Comparison of ENCODE assay signal across 1 cellular context in genomic region chr6:88985901-88986300, GRCh38.
TF ChIP-seq lines count a peak whose summit lies in the region.

No MANE protein-coding gene starts in this region.

TF ChIP-seq in HepG2, 621 proteins besides CTCF, POLR2A, EP300 and RAD21 (continued from another document and continues in another):
- TF ChIP-seq AHDC1 (CRISPR knock-in tag; IDR thresholded peaks at IDR 0.05; ENCODE audit: borderline replicate concordance) (peak; percentile 92), ZNF276 (CRISPR knock-in tag; IDR thresholded peaks at IDR 0.05; ENCODE audit: low read depth) (no peak), CBFB (CRISPR knock-in tag; IDR thresholded peaks at IDR 0.05) (no peak), ERF (CRISPR knock-in tag; IDR thresholded peaks at IDR 0.05) (peak; percentile 14; the same call in 1 of the 2 replicates), ZNF44 (CRISPR knock-in tag; IDR thresholded peaks at IDR 0.05) (no peak), ZGPAT (CRISPR knock-in tag; IDR thresholded peaks at IDR 0.05) (peak; percentile 77), ZSCAN25 (CRISPR knock-in tag; IDR thresholded peaks at IDR 0.05) (peak; percentile 80; the same call in 1 of the 2 replicates), ZNF772 (CRISPR knock-in tag; IDR thresholded peaks at IDR 0.05) (0 out of 2 replicates have a peak, but pooled peaks have one; percentile 24), ZNF614 (CRISPR knock-in tag; IDR thresholded peaks at IDR 0.05; ENCODE audit: borderline replicate concordance) (0 out of 2 replicates have a peak, but pooled peaks have one; percentile 20), SP5 (CRISPR knock-in tag; IDR thresholded peaks at IDR 0.05; ENCODE audit: borderline replicate concordance, low read depth) (peak; percentile 89), FOXK1 (CRISPR knock-in tag; IDR thresholded peaks at IDR 0.05; ENCODE audit: borderline replicate concordance, low read depth) (peak; percentile 86; the same call in 1 of the 2 replicates), KLF6 (CRISPR knock-in tag; IDR thresholded peaks at IDR 0.05) (no peak), PHF20 (CRISPR knock-in tag; IDR thresholded peaks at IDR 0.05) (no peak), ZNF790 (CRISPR knock-in tag; IDR thresholded peaks at IDR 0.05; ENCODE audit: borderline replicate concordance) (no peak), BATF2 (CRISPR knock-in tag; IDR thresholded peaks at IDR 0.05) (no peak), ATRX (CRISPR knock-in tag; IDR thresholded peaks at IDR 0.05; ENCODE audit: borderline replicate concordance) (no peak), MBD4 (IDR thresholded peaks at IDR 0.05; ENCODE audit: borderline replicate concordance, low read length) (no peak), RCOR2 (CRISPR knock-in tag; IDR thresholded peaks at IDR 0.05) (no peak; the same call in 1 of the 2 replicates), ZNF672 (CRISPR knock-in tag; IDR thresholded peaks at IDR 0.05) (no peak), ZNF24 (IDR thresholded peaks at IDR 0.05) (no peak), POGZ (CRISPR knock-in tag; IDR thresholded peaks at IDR 0.05) (peak; percentile 75), RFX5 (IDR thresholded peaks at IDR 0.05; ENCODE audit: low read depth, low read length) (no peak), ZBTB7B (CRISPR knock-in tag; IDR thresholded peaks at IDR 0.05) (no peak), ZNF644 (CRISPR knock-in tag; IDR thresholded peaks at IDR 0.05; ENCODE audit: low read depth) (peak; percentile 64), DMAP1 (CRISPR knock-in tag; IDR thresholded peaks at IDR 0.05) (no peak), ZNF619 (CRISPR knock-in tag; IDR thresholded peaks at IDR 0.05) (no peak), CCAR2 (optimal IDR thresholded peaks at IDR 0.05; ENCODE audit: low read depth, low read length) (no peak), ZBTB43 (CRISPR knock-in tag; conservative IDR thresholded peaks at IDR 0.05) (peak; percentile 56; the same call in 1 of the 2 replicates), FOXA3 (CRISPR knock-in tag; IDR thresholded peaks at IDR 0.05) (peak; percentile 96), MED1 (CRISPR knock-in tag; IDR thresholded peaks at IDR 0.05) (peak; percentile 51), NR2C2 (CRISPR knock-in tag; IDR thresholded peaks at IDR 0.05; ENCODE audit: borderline replicate concordance) (no peak), ZNF724P (CRISPR knock-in tag; IDR thresholded peaks at IDR 0.05; ENCODE audit: borderline replicate concordance) (no peak), PTBP1 (IDR thresholded peaks at IDR 0.05; ENCODE audit: low read depth, low read length, poor library complexity, severe bottlenecking) (no peak)
- TF ChIP-seq, protein P1, sequence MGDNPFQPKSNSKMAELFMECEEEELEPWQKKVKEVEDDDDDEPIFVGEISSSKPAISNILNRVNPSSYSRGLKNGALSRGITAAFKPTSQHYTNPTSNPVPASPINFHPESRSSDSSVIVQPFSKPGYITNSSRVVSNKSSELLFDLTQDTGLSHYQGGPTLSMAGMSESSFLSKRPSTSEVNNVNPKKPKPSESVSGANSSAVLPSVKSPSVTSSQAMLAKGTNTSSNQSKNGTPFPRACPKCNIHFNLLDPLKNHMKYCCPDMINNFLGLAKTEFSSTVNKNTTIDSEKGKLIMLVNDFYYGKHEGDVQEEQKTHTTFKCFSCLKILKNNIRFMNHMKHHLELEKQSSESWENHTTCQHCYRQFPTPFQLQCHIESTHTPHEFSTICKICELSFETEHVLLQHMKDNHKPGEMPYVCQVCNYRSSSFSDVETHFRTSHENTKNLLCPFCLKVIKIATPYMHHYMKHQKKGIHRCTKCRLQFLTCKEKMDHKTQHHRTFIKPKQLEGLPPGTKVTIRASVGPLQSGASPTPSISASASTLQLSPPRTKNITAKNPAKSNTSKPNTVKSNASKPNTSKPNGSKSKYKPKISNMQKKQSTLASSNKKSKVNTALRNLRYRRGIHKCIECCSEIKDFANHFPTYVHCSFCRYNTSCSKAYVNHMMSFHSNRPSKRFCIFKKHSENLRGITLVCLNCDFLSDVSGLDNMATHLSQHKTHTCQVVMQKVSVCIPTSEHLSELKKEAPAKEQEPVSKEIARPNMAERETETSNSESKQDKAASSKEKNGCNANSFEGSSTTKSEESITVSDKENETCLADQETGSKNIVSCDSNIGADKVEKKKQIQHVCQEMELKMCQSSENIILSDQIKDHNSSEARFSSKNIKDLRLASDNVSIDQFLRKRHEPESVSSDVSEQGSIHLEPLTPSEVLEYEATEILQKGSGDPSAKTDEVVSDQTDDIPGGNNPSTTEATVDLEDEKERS (CRISPR knock-in tag; IDR thresholded peaks at IDR 0.05) = no peak
- TF ChIP-seq, protein P2, sequence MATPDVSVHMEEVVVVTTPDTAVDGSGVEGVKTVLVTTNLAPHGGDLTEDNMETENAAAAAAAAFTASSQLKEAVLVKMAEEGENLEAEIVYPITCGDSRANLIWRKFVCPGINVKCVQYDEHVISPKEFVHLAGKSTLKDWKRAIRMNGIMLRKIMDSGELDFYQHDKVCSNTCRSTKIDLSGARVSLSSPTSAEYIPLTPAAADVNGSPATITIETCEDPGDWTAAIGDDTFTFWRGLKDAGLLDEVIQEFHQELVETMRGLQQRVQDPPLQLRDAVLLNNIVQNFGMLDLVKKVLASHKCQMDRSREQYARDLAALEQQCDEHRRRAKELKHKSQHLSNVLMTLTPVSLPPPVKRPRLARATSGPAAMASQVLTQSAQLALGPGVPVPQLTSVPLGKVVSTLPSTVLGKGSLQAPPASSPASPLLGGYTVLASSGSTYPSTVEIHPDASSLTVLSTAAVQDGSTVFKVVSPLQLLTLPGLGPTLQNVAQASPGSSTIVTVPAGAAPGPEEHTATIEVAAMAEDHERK (CRISPR knock-in tag; IDR thresholded peaks at IDR 0.05; ENCODE audit: low read depth) = no peak
- TF ChIP-seq, protein P3, sequence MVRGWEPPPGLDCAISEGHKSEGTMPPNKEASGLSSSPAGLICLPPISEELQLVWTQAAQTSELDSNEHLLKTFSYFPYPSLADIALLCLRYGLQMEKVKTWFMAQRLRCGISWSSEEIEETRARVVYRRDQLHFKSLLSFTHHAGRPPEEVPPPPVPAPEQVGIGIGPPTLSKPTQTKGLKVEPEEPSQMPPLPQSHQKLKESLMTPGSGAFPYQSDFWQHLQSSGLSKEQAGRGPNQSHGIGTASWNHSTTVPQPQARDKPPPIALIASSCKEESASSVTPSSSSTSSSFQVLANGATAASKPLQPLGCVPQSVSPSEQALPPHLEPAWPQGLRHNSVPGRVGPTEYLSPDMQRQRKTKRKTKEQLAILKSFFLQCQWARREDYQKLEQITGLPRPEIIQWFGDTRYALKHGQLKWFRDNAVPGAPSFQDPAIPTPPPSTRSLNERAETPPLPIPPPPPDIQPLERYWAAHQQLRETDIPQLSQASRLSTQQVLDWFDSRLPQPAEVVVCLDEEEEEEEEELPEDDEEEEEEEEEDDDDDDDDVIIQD (CRISPR knock-in tag; IDR thresholded peaks at IDR 0.05; ENCODE audit: low read depth) = peak; percentile 86
- TF ChIP-seq, protein P4, sequence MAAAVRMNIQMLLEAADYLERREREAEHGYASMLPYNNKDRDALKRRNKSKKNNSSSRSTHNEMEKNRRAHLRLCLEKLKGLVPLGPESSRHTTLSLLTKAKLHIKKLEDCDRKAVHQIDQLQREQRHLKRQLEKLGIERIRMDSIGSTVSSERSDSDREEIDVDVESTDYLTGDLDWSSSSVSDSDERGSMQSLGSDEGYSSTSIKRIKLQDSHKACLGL (CRISPR knock-in tag; IDR thresholded peaks at IDR 0.05) = no peak
- TF ChIP-seq, protein P5, sequence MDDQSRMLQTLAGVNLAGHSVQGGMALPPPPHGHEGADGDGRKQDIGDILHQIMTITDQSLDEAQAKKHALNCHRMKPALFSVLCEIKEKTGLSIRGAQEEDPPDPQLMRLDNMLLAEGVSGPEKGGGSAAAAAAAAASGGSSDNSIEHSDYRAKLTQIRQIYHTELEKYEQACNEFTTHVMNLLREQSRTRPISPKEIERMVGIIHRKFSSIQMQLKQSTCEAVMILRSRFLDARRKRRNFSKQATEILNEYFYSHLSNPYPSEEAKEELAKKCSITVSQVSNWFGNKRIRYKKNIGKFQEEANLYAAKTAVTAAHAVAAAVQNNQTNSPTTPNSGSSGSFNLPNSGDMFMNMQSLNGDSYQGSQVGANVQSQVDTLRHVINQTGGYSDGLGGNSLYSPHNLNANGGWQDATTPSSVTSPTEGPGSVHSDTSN (CRISPR knock-in tag; IDR thresholded peaks at IDR 0.05; ENCODE audit: borderline replicate concordance) = no peak
- TF ChIP-seq, protein P6, sequence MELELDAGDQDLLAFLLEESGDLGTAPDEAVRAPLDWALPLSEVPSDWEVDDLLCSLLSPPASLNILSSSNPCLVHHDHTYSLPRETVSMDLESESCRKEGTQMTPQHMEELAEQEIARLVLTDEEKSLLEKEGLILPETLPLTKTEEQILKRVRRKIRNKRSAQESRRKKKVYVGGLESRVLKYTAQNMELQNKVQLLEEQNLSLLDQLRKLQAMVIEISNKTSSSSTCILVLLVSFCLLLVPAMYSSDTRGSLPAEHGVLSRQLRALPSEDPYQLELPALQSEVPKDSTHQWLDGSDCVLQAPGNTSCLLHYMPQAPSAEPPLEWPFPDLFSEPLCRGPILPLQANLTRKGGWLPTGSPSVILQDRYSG (CRISPR knock-in tag; IDR thresholded peaks at IDR 0.05) = no peak
